In the genomic region with DNA sequence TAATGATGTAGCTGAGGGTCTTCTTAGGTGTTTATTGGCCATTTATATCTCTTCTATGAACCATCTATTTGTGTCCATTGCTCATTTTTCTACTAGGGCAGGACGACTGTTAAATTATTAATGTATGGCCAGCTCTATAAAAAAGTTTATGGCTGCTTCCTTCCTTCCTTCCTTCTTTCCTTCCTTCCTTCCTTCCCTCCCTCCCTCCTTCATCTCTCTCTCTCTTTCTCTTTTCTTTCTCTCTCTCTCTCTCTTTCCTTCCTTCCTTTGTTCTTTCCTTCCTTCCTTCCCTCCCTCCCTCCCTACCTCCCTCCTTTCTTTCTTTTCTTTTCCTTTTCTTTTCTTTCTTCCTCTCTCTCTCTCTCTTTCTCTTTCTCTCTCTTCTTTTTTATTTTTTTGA, we compare ENCODE assay signal across 16 cellular contexts. TPM values are rescaled to one million over a fixed set of nuclear protein-coding genes. Genes with fewer than 3 reads are reported as not detected.
DNase-seq lines count a peak whose midpoint lies in the region; FAIRE-seq and TF ChIP-seq lines count a peak whose summit lies in the region.
"Had no signal": no experiment of that assay in that cellular context is flagged by ENCODE, and none has a peak within 500 bp of the region (broad histone marks: within the 10 kb centered on the region; RNA-seq: fewer than 3 reads in every experiment).

No MANE protein-coding gene starts in this region.

- no peaks in the 10 kb centered on the region for H3K27me3 Mint-ChIP-seq in dendritic cell treated with granulocyte-macrophage colony-stimulating factor and Interleukin-4, amounts not matched to agents 40 ng/mL and 50 ng/mL, for 4 days

- peak overlapping the region in 6 of 11 experiments; percentile 18 to 64 (median 36); a peak in 4 of 22 replicates for H3K4me2 ChIP-seq in BLaER1 treated with 17β-estradiol and CSF1 and Interleukin-3, amounts not matched to agents 10 nM and 100 nM

- no peak overlapping the region for H3K9ac ChIP-seq in BLaER1 treated with 17β-estradiol and CSF1 and Interleukin-3, amounts not matched to agents 10 nM and 100 nM

- TF ChIP-seq CTCF in suprapubic skin (IDR thresholded peaks at IDR 0.05) (no peak), D721Med (IDR thresholded peaks at IDR 0.05; ENCODE audit: insufficient read depth, missing control alignments) (no peak)

- H3K9me3 Mint-ChIP-seq in dendritic cell treated with granulocyte-macrophage colony-stimulating factor and Interleukin-4, amounts not matched to agents 40 ng/mL and 50 ng/mL, for 4 days = peaks cover 9% of the 10 kb centered on the region

- no peak for TF ChIP-seq EP300 in suprapubic skin (IDR thresholded peaks at IDR 0.05)

- peaks cover 67% of the 10 kb centered on the region for H3K4me1 Mint-ChIP-seq in dendritic cell treated with granulocyte-macrophage colony-stimulating factor and Interleukin-4, amounts not matched to agents 40 ng/mL and 50 ng/mL, for 4 days (ENCODE audit: low read depth)
- H3K4me1 Mint-ChIP-seq: IgD-negative memory B cell had no signal

- peak overlapping the region; percentile 64 for H3K27ac Mint-ChIP-seq in dendritic cell treated with granulocyte-macrophage colony-stimulating factor and Interleukin-4, amounts not matched to agents 40 ng/mL and 50 ng/mL, for 4 days
- H3K27ac Mint-ChIP-seq: CD4-positive, CD25-positive, alpha-beta regulatory T cell; IgD-negative memory B cell had no signal

- FAIRE-seq in D721Med (lab: Jason Lieb, UNC) = no peak

- no peaks in the 10 kb centered on the region for H3K36me3 Mint-ChIP-seq in dendritic cell treated with granulocyte-macrophage colony-stimulating factor and Interleukin-4, amounts not matched to agents 40 ng/mL and 50 ng/mL, for 4 days (ENCODE audit: low read depth)
- H3K36me3 Mint-ChIP-seq: CD4-positive, CD25-positive, alpha-beta regulatory T cell had no signal

- peaks cover 0 to 6% (median 0%) of the 10 kb centered on the region in 11 experiments; a peak in 1 of 22 replicates for H3K9me3 ChIP-seq in BLaER1 treated with 17β-estradiol and CSF1 and Interleukin-3, amounts not matched to agents 10 nM and 100 nM (replicated peaks in 1 of 11)
- H3K9me3 ChIP-seq in muscle layer of duodenum (ENCODE audit: control insufficient read depth in 1 of 2, low read length in 2 of 2) (no peaks in the 10 kb centered on the region), suprapubic skin (no peaks in the 10 kb centered on the region)

- no peaks in the 10 kb centered on the region for H4K20me1 ChIP-seq in BLaER1 treated with 17β-estradiol and CSF1 and Interleukin-3, amounts not matched to agents 10 nM and 100 nM

- intact Hi-C loops in dendritic cell treated with granulocyte-macrophage colony-stimulating factor and Interleukin-4, amounts not matched to agents 40 ng/mL and 50 ng/mL, for 4 days (cut with micrococcal nuclease) = no loop called here

- no peaks in the 10 kb centered on the region for H3K36me3 ChIP-seq in BLaER1 treated with 17β-estradiol and CSF1 and Interleukin-3, amounts not matched to agents 10 nM and 100 nM
- no peaks in the 10 kb centered on the region for H3K36me3 ChIP-seq in muscle layer of duodenum (ENCODE audit: control insufficient read depth in 1 of 2, insufficient read depth in 2 of 2, low read length in 2 of 2)
- no peaks in the 10 kb centered on the region for H3K36me3 ChIP-seq in suprapubic skin

- no peak overlapping the region for H3K4me3 Mint-ChIP-seq in dendritic cell treated with granulocyte-macrophage colony-stimulating factor and Interleukin-4, amounts not matched to agents 40 ng/mL and 50 ng/mL, for 4 days
- H3K4me3 Mint-ChIP-seq: IgD-negative memory B cell had no signal

- H3K4me1 ChIP-seq in BLaER1 treated with 17β-estradiol and CSF1 and Interleukin-3, amounts not matched to agents 10 nM and 100 nM = peaks cover 14 to 52% (median 19%) of the 10 kb centered on the region in 10 experiments; a peak in 19 of 20 replicates
- peaks cover 4 to 9% of the 10 kb centered on the region in 2 donors for H3K4me1 ChIP-seq in muscle layer of duodenum (ENCODE audit: control insufficient read depth in 1 of 2, insufficient read depth in 2 of 2, low read length in 2 of 2)
- peaks cover 5% of the 10 kb centered on the region for H3K4me1 ChIP-seq in suprapubic skin

- DNase-seq in suprapubic skin (ENCODE audit: low spot score in 2 of 2) (no peak), NCI-H1436 (lab: John Stamatoyannopoulos, UW) (no peak), HK-2 (ENCODE audit: unreplicated experiment) (no peak), D721Med (ENCODE audit: insufficient read length, low spot score) (no peak)
- DNase-seq: CD4-positive, CD25-positive, alpha-beta regulatory T cell; DMS 273 treated with DMSO at 0.1 percent for 48 hours; HCEC 1CT had no signal

- H3K4me3 ChIP-seq in BLaER1 treated with 17β-estradiol and CSF1 and Interleukin-3, amounts not matched to agents 10 nM and 100 nM = no peak overlapping the region
- no peak overlapping the region for H3K4me3 ChIP-seq in muscle layer of duodenum (ENCODE audit: low read depth in 1 of 2, low read length in 2 of 2)
- H3K4me3 ChIP-seq in suprapubic skin = no peak overlapping the region

- H3K27me3 ChIP-seq in BLaER1 treated with 17β-estradiol and CSF1 and Interleukin-3, amounts not matched to agents 10 nM and 100 nM = no peaks in the 10 kb centered on the region
- H3K27me3 ChIP-seq in muscle layer of duodenum (ENCODE audit: low read depth, low read length) = no peaks in the 10 kb centered on the region
- no peaks in the 10 kb centered on the region for H3K27me3 ChIP-seq in suprapubic skin

- no peak for TF ChIP-seq POLR2A in suprapubic skin (IDR thresholded peaks at IDR 0.05)

- peak overlapping the region in 3 of 11 experiments; percentile 33 to 37 (median 37); a peak in 3 of 22 replicates for H3K27ac ChIP-seq in BLaER1 treated with 17β-estradiol and CSF1 and Interleukin-3, amounts not matched to agents 10 nM and 100 nM
- H3K27ac ChIP-seq in muscle layer of duodenum (ENCODE audit: low read length) (peak overlapping the region; percentile 3), suprapubic skin (peak overlapping the region; percentile 21)
- H3K27ac ChIP-seq: 22Rv1 had no signal

- 65% methylated on average over 1 of the region's 1 CpG for WGBS in suprapubic skin

RNA-seq across cellular contexts. Expression of a gene that starts 17.2 kb away (rescaled TPM):
- 100 to 1,000 TPM; 172 to 237 (median 230) TPM for total RNA-seq in suprapubic skin

RNA-seq across cellular contexts. Expression of a gene that starts 20.8 kb away (rescaled TPM):
- total RNA-seq in suprapubic skin = 10 to 100 TPM in 2 of 4 donors, 1 to 10 TPM in 2; 4.1 to 17.5 (median 8.2) TPM
- total RNA-seq: A673, Daoy, H4, HT-29 had no signal

RNA-seq across cellular contexts. Expression of a gene that starts 35.5 kb away (rescaled TPM):
- 1,000 to 10,000 TPM; 2,419 to 4,673 (median 3,203) TPM for total RNA-seq in suprapubic skin
